Comparison of ENCODE assay signal across 1 cellular context in genomic region chr6:20866940-20867630, GRCh38.
TF ChIP-seq lines count a peak whose summit lies in the region.

No MANE protein-coding gene starts in this region.

TF ChIP-seq in K562, 482 proteins besides CTCF, POLR2A, EP300 and RAD21 (continued from another document):
- TF ChIP-seq, protein P1, sequence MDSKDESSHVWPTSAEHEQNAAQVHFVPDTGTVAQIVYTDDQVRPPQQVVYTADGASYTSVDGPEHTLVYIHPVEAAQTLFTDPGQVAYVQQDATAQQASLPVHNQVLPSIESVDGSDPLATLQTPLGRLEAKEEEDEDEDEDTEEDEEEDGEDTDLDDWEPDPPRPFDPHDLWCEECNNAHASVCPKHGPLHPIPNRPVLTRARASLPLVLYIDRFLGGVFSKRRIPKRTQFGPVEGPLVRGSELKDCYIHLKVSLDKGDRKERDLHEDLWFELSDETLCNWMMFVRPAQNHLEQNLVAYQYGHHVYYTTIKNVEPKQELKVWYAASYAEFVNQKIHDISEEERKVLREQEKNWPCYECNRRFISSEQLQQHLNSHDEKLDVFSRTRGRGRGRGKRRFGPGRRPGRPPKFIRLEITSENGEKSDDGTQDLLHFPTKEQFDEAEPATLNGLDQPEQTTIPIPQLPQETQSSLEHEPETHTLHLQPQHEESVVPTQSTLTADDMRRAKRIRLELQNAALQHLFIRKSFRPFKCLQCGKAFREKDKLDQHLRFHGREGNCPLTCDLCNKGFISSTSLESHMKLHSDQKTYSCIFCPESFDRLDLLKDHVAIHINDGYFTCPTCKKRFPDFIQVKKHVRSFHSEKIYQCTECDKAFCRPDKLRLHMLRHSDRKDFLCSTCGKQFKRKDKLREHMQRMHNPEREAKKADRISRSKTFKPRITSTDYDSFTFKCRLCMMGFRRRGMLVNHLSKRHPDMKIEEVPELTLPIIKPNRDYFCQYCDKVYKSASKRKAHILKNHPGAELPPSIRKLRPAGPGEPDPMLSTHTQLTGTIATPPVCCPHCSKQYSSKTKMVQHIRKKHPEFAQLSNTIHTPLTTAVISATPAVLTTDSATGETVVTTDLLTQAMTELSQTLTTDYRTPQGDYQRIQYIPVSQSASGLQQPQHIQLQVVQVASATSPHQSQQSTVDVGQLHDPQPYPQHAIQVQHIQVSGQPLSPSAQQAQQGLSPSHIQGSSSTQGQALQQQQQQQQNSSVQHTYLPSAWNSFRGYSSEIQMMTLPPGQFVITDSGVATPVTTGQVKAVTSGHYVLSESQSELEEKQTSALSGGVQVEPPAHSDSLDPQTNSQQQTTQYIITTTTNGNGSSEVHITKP (IDR thresholded peaks at IDR 0.05; ENCODE audit: partially characterized antibody) = no peak
- no peak for TF ChIP-seq ZNF449 (CRISPR knock-in tag; IDR thresholded peaks at IDR 0.05)
